Comparison of ENCODE assay signal across 24 cellular contexts in genomic region chr4:117421706-117422105, GRCh38.
DNase-seq lines count a peak whose midpoint lies in the region; FAIRE-seq and TF ChIP-seq lines count a peak whose summit lies in the region.
"Had no signal": no experiment of that assay in that cellular context is flagged by ENCODE, and none has a peak within 500 bp of the region (broad histone marks: within the 10 kb centered on the region; RNA-seq: fewer than 3 reads in every experiment).

No MANE protein-coding gene starts in this region.

- DNase-seq in NCI-H748 (lab: John Stamatoyannopoulos, UW; ENCODE audit: unreplicated experiment) (peak; percentile 1), NCI-H748 treated with DMSO at 0.1 percent for 48 hours (lab: John Stamatoyannopoulos, UW) (no peak), NOMO-1 treated with DMSO at 0.1 percent for 48 hours (lab: John Stamatoyannopoulos, UW; ENCODE audit: unreplicated experiment) (peak; percentile 38), superior temporal gyrus (ENCODE audit: extremely low spot score) (no peak), SK-N-DZ (ENCODE audit: low spot score) (no peak), H9 (no peak)
- no peak for DNase-seq in activated CD4-positive, CD25-positive, alpha-beta regulatory T cell (lab: John Stamatoyannopoulos, UW)
- DNase-seq: AML-193; DMS53; EL; IMR-90; NCI-H1048; NCI-H1417 treated with DMSO at 0.1 percent for 48 hours; NCI-H1930; NCI-H2227 treated with DMSO at 0.1 percent for 48 hours; NCI-H526; NK-92 treated with Interleukin-12 subunit alpha and Interleukin-12 subunit beta, amount 100 ng/mL, for 24 hours; Peyer's patch; SJCRH30; T-helper 17 cell had no signal

- no peaks in the 10 kb centered on the region for H3K36me3 Mint-ChIP-seq in H9 (ENCODE audit: insufficient read depth in 1 of 3, low read depth in 3 of 3)
- H3K36me3 Mint-ChIP-seq: CD14-positive monocyte had no signal

- H3K23ac ChIP-seq in H9 (ENCODE audit: insufficient read length, low read depth, low read length) = no peak overlapping the region

- no peak overlapping the region for H2BK120ac ChIP-seq in H9 (ENCODE audit: low read depth, low read length, poor library complexity, severe bottlenecking)

- no peak overlapping the region for H2AFZ ChIP-seq in H9 (ENCODE audit: low read length)

- no peak overlapping the region for H2BK15ac ChIP-seq in H9 (ENCODE audit: low read depth, low read length)

- H3K79me1 ChIP-seq in H9 (ENCODE audit: insufficient read depth, low read depth, low read length, poor library complexity, severe bottlenecking) = no peaks in the 10 kb centered on the region

- FAIRE-seq in endometrium (lab: Jason Lieb, UNC) = peak; percentile 87
- FAIRE-seq: D721Med, GM19239 had no signal

- H4K8ac ChIP-seq in H9 (replicated peaks; ENCODE audit: insufficient read length, low read depth, low read length) = no peak overlapping the region

- no peak overlapping the region for H4K91ac ChIP-seq in H9 (ENCODE audit: insufficient read length, low read depth, low read length)

- H3K4ac ChIP-seq in H9 (ENCODE audit: low read depth, low read length) = no peak overlapping the region

- no peaks in the 10 kb centered on the region for H3K79me2 ChIP-seq in H9 (ENCODE audit: insufficient read depth, low read length)

- H3K4me3 Mint-ChIP-seq in H9 = no peak overlapping the region
- H3K4me3 Mint-ChIP-seq: CD14-positive monocyte, T-helper 17 cell had no signal

- H3K9ac ChIP-seq in H9 (ENCODE audit: extremely low read depth, insufficient read length, low read length) = no peak overlapping the region

- H2AK5ac ChIP-seq in H9 (ENCODE audit: insufficient read length, low read length) = no peak overlapping the region

- H3K27me3 ChIP-seq in H9 (ENCODE audit: insufficient read depth, low read length) = no peaks in the 10 kb centered on the region
- H3K27me3 ChIP-seq: Peyer's patch, SJCRH30 had no signal

- no CpG with 5 or more reads among the region's 4 CpGs for WGBS in H9 (ENCODE audit: extremely low coverage, insufficient read length, low lambda C conversion rate)

- H3K56ac ChIP-seq in H9 (ENCODE audit: insufficient read length, low read depth, low read length) = no peak overlapping the region

- no peak overlapping the region for H3K18ac ChIP-seq in H9 (ENCODE audit: insufficient read length, low read depth, low read length)

- H3T11ph ChIP-seq in H9 (ENCODE audit: low read length) = no peak overlapping the region

- no peaks in the 10 kb centered on the region for H3K27me3 Mint-ChIP-seq in H9 (ENCODE audit: low read depth)
- H3K27me3 Mint-ChIP-seq: T-helper 17 cell had no signal

- H2BK20ac ChIP-seq in H9 (ENCODE audit: low read depth, low read length, poor library complexity, severe bottlenecking) = no peak overlapping the region

- H2BK12ac ChIP-seq in H9 (ENCODE audit: insufficient read length, low read depth, low read length) = no peak overlapping the region

- no peak overlapping the region for H4K5ac ChIP-seq in H9 (ENCODE audit: insufficient read length, low read depth, low read length)

- no peak overlapping the region for H3K14ac ChIP-seq in H9 (ENCODE audit: insufficient read depth, low read length)

- H3K9me3 ChIP-seq in H9 (ENCODE audit: control insufficient read depth, low read depth, low read length) = no peaks in the 10 kb centered on the region
- H3K9me3 ChIP-seq: Peyer's patch, SJCRH30 had no signal

- H4K20me1 ChIP-seq in H9 (ENCODE audit: control insufficient read depth, insufficient read depth, insufficient read length) = no peaks in the 10 kb centered on the region

- H3K23me2 ChIP-seq in H9 (ENCODE audit: insufficient read length, low read depth, low read length, poor library complexity, severe bottlenecking) = no peaks in the 10 kb centered on the region

- no peaks in the 10 kb centered on the region; a peak in 2 of 5 replicates for H3K9me3 Mint-ChIP-seq in H9

- no peak for TF ChIP-seq CTCF in H9 (conservative IDR thresholded peaks at IDR 0.05)

- no peak overlapping the region for H3K27ac Mint-ChIP-seq in H9
- H3K27ac Mint-ChIP-seq: CD14-positive monocyte, T-helper 17 cell had no signal

- H3K4me1 Mint-ChIP-seq in H9 = no peaks in the 10 kb centered on the region
- H3K4me1 Mint-ChIP-seq: CD14-positive monocyte, T-helper 17 cell had no signal

- no peaks in the 10 kb centered on the region for H3K4me1 ChIP-seq in H9 (ENCODE audit: insufficient read depth, low read length)
- H3K4me1 ChIP-seq: Peyer's patch, SJCRH30 had no signal

- H2BK5ac ChIP-seq in H9 (ENCODE audit: insufficient read length, low read length) = no peak overlapping the region

- H3K4me2 ChIP-seq in H9 (ENCODE audit: insufficient read depth, insufficient read length, low read length) = no peak overlapping the region

- no peak overlapping the region for H3K27ac ChIP-seq in H9 (ENCODE audit: insufficient read length, low read depth, low read length)
- H3K27ac ChIP-seq: Peyer's patch, SJCRH30 had no signal

Comparison
In these comparisons a context has a peak if more than half of its experiments do, and no peak if none do; other contexts are left out.
1. DNase-seq: peak in NCI-H748 (single experiment) and NOMO-1 treated with DMSO at 0.1 percent for 48 hours (single experiment); none in NCI-H748 treated with DMSO at 0.1 percent for 48 hours (single experiment), superior temporal gyrus (single experiment), activated CD4-positive, CD25-positive, alpha-beta regulatory T cell (0 of 4), SK-N-DZ (single experiment) and H9 (single experiment).